Comparison of ENCODE assay signal across 23 cellular contexts in genomic region chr2:208609166-208609804, GRCh38.
"Had no signal": no experiment of that assay in that cellular context is flagged by ENCODE, and none has a peak within 500 bp of the region (broad histone marks: within the 10 kb centered on the region; RNA-seq: fewer than 3 reads in every experiment).

No MANE protein-coding gene starts in this region.

- H3K27ac ChIP-seq: breast epithelium, colonic mucosa, dorsolateral prefrontal cortex, esophagus squamous epithelium, gastrocnemius medialis, heart left ventricle, lower lobe of right lung, neural progenitor cell, tibial nerve had no signal

- H3K36me3 ChIP-seq: breast epithelium, colonic mucosa, esophagus squamous epithelium, gastrocnemius medialis, heart left ventricle, lower lobe of right lung, neural progenitor cell, tibial nerve had no signal

- H3K4me1 ChIP-seq: breast epithelium, colonic mucosa, esophagus squamous epithelium, gastrocnemius medialis, heart left ventricle, lower lobe of right lung, neural progenitor cell, tibial nerve had no signal

- DNase-seq: activated CD4-positive, alpha-beta memory T cell treated with anti-CD3 and anti-CD28 coated beads for 36 hours; activated CD4-positive, alpha-beta T cell treated with anti-CD3 and anti-CD28 coated beads for 4 hours; activated CD4-positive, CD25-positive, alpha-beta regulatory T cell; activated effector memory CD4-positive, alpha-beta T cell treated with Interleukin-2 at 50 U/mL for 16 hours; activated naive CD4-positive, alpha-beta T cell treated with anti-CD3 and anti-CD28 coated beads for 36 hours; activated naive CD8-positive, alpha-beta T cell treated with anti-CD3 and anti-CD28 coated beads, Interleukin-2, amount 10 ng/mL, durations not matched to agents 7 days and 5 days; activated T-cell treated with anti-CD3 and anti-CD28 coated beads, Interleukin-2, amount 50 U/mL, for 72 hours; amniotic stem cell; colonic mucosa; dorsolateral prefrontal cortex; esophagus squamous epithelium; gastrocnemius medialis; heart left ventricle; islet precursor cell; lower lobe of right lung; naive thymus-derived CD4-positive, alpha-beta T cell; stimulated activated CD4-positive, alpha-beta T cell treated with anti-CD3 and anti-CD28 coated beads, Interleukin-12 subunit alpha, Interleukin-12 subunit beta, amount 100 ng/mL, for 4 hours; stimulated activated naive CD8-positive, alpha-beta T cell treated with anti-CD3 and anti-CD28 coated beads, Interleukin-15, amount 100 ng/mL, for 72 hours; T1000 had no signal

- H3K4me2 ChIP-seq: neural progenitor cell had no signal

- H2AFZ ChIP-seq: neural progenitor cell had no signal

- H3K9me3 ChIP-seq: breast epithelium, colonic mucosa, esophagus squamous epithelium, gastrocnemius medialis, lower lobe of right lung had no signal

- H3K4me3 ChIP-seq: breast epithelium, colonic mucosa, dorsolateral prefrontal cortex, esophagus squamous epithelium, gastrocnemius medialis, heart left ventricle, lower lobe of right lung, neural progenitor cell, tibial nerve had no signal

- H3K9ac ChIP-seq: neural progenitor cell had no signal

- ATAC-seq: activated T-cell treated with anti-CD3 and anti-CD28 coated beads, Interleukin-2, amount 50 U/mL, for 72 hours; gastrocnemius medialis; heart left ventricle; lower lobe of right lung; naive thymus-derived CD4-positive, alpha-beta T cell; stimulated activated effector memory CD8-positive, alpha-beta T cell treated with anti-CD3 and anti-CD28 coated beads, Interleukin-12 subunit alpha, Interleukin-12 subunit beta, amount 100 ng/mL, for 72 hours; stimulated activated naive CD8-positive, alpha-beta T cell treated with anti-CD3 and anti-CD28 coated beads, Interleukin-15, amount 100 ng/mL, for 72 hours had no signal

- H3K27me3 ChIP-seq: breast epithelium, colonic mucosa, dorsolateral prefrontal cortex, esophagus squamous epithelium, gastrocnemius medialis, heart left ventricle, neural progenitor cell, tibial nerve had no signal
